13 cellular contexts compared by ENCODE assay signal in the genomic region with DNA sequence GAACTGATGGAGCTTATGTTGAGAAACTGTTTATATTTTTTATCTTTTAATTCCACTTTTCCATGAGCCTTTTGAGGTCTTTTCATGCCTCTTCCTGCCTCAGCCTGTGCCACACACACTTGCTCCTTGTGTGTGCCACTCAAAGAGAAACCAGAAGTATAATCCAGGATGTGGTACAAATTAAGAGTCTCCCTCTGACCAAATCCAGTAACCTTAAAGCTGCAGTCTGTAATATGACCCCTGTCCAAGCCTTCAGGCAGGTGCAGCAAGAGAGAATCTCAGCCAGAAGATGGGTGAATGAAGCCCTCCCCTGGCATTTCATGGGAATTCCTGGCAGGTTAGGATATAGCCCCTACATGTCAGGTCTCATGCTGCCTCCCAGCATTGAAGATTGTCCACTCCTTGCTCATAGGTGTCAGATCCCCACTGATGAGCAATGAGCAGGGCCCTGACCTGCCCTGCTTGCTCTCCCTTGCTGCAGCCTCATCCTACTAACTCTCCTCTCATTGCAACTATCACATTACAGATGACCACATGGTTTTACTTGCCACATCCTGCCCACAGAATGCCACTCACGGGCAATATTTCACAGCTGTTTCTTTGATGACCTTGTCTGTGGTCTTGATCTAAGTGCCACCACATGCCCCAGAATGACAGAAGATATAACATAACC.
DNase-seq lines count a peak whose midpoint lies in the region; ATAC-seq and TF ChIP-seq lines count a peak whose summit lies in the region.
"Had no signal": no experiment of that assay in that cellular context is flagged by ENCODE, and none has a peak within 500 bp of the region (broad histone marks: within the 10 kb centered on the region; RNA-seq: fewer than 3 reads in every experiment).

No MANE protein-coding gene starts in this region.

- no peaks in the 10 kb centered on the region for H3K36me3 ChIP-seq in BLaER1 treated with 17β-estradiol and CSF1 and Interleukin-3, amounts not matched to agents 10 nM and 100 nM
- no peaks in the 10 kb centered on the region for H3K36me3 ChIP-seq in CD8-positive, alpha-beta T cell (ENCODE audit: insufficient read depth, low read length)
- H3K36me3 ChIP-seq in left ventricle myocardium inferior (no peaks in the 10 kb centered on the region), gastroesophageal sphincter (no peaks in the 10 kb centered on the region)
- H3K36me3 ChIP-seq: right lobe of liver had no signal

- DNase-seq in astrocyte of the spinal cord (ENCODE audit: low read depth, low spot score) (peak; percentile 46), NCI-H345 treated with DMSO at 0.1 percent for 48 hours (lab: John Stamatoyannopoulos, UW; ENCODE audit: unreplicated experiment) (no peak), left ventricle myocardium inferior (no peak)
- no peak for DNase-seq in CD8-positive, alpha-beta T cell
- DNase-seq: CD4-positive, CD25-positive, alpha-beta regulatory T cell; right lobe of liver had no signal

- TF ChIP-seq EP300 in gastroesophageal sphincter (IDR thresholded peaks at IDR 0.05), result no peak

- no peak overlapping the region for H3K27ac ChIP-seq in BLaER1 treated with 17β-estradiol and CSF1 and Interleukin-3, amounts not matched to agents 10 nM and 100 nM
- no peak overlapping the region for H3K27ac ChIP-seq in CD8-positive, alpha-beta T cell (ENCODE audit: low read depth, low read length)
- H3K27ac ChIP-seq in left ventricle myocardium inferior (replicated peaks) (no peak overlapping the region), gastroesophageal sphincter (no peak overlapping the region)
- H3K27ac ChIP-seq: HL-60, right lobe of liver, SK-N-MC had no signal

- intact Hi-C loops in CD8-positive, alpha-beta T cell (cut with DNase I, micrococcal nuclease), result no loop called here
- intact Hi-C loops in left ventricle myocardium inferior (cut with micrococcal nuclease), result no loop called here

- H3K27me3 Mint-ChIP-seq in CD8-positive, alpha-beta T cell (ENCODE audit: low read depth), result no peaks in the 10 kb centered on the region
- H3K27me3 Mint-ChIP-seq: activated naive CD4-positive, alpha-beta T cell treated with anti-CD3 and anti-CD28 coated beads, Interleukin-2, amount 50 U/mL, for 24 hours had no signal

- H3K9me3 Mint-ChIP-seq in CD8-positive, alpha-beta T cell, result peaks cover 7% of the 10 kb centered on the region

- H3K4me3 ChIP-seq in BLaER1 treated with 17β-estradiol and CSF1 and Interleukin-3, amounts not matched to agents 10 nM and 100 nM, result no peak overlapping the region
- H3K4me3 ChIP-seq in astrocyte of the spinal cord (ENCODE audit: low read depth, low read length) (no peak overlapping the region), left ventricle myocardium inferior (no peak overlapping the region), gastroesophageal sphincter (no peak overlapping the region)
- H3K4me3 ChIP-seq in CD8-positive, alpha-beta T cell (ENCODE audit: low read depth, low read length), result no peak overlapping the region
- H3K4me3 ChIP-seq: right lobe of liver, SK-N-MC had no signal

- in situ Hi-C loops in astrocyte of the spinal cord (cut with HindIII; ENCODE audit: low sequenced_read_pairs), result no loop called here

- H3K36me3 Mint-ChIP-seq in CD8-positive, alpha-beta T cell, result no peaks in the 10 kb centered on the region
- H3K36me3 Mint-ChIP-seq: activated naive CD4-positive, alpha-beta T cell treated with anti-CD3 and anti-CD28 coated beads, Interleukin-2, amount 50 U/mL, for 24 hours; CD4-positive, CD25-positive, alpha-beta regulatory T cell had no signal

- TF ChIP-seq POLR2A in gastroesophageal sphincter (IDR thresholded peaks at IDR 0.05), result no peak

- ATAC-seq in GM19467 (IDR thresholded peaks at IDR 0.05; ENCODE audit: unreplicated experiment) (peak; percentile 71), HG03521 (IDR thresholded peaks at IDR 0.05; ENCODE audit: unreplicated experiment) (peak; percentile 59), gastroesophageal sphincter (no peak)
- no peak for ATAC-seq in CD8-positive, alpha-beta T cell

- WGBS in gastroesophageal sphincter (ENCODE audit: low coverage in 1 of 2), 2 donors, result 33 to 45% methylated on average over 1 of the region's 1 CpG

- peak overlapping the region in 7 of 11 experiments; percentile 1 to 59 (median 9); a peak in 10 of 22 replicates for H3K4me2 ChIP-seq in BLaER1 treated with 17β-estradiol and CSF1 and Interleukin-3, amounts not matched to agents 10 nM and 100 nM

- POLR2A ChIA-PET in CD8-positive, alpha-beta T cell (lab: Charles Lee), result no interaction called here

- H4K20me1 ChIP-seq in BLaER1 treated with 17β-estradiol and CSF1 and Interleukin-3, amounts not matched to agents 10 nM and 100 nM, result 0 out of 22 replicates have a peak, but pooled peaks cover 0 to 7% (median 0%) of the 10 kb centered on the region in 11 experiments

- H3K9ac ChIP-seq in BLaER1 treated with 17β-estradiol and CSF1 and Interleukin-3, amounts not matched to agents 10 nM and 100 nM, result no peak overlapping the region; a peak in 1 of 22 replicates

- no peak overlapping the region for H3K4me3 Mint-ChIP-seq in CD8-positive, alpha-beta T cell
- H3K4me3 Mint-ChIP-seq: activated naive CD4-positive, alpha-beta T cell treated with anti-CD3 and anti-CD28 coated beads, Interleukin-2, amount 50 U/mL, for 24 hours; CD4-positive, CD25-positive, alpha-beta regulatory T cell had no signal

- H3K27me3 ChIP-seq in BLaER1 treated with 17β-estradiol and CSF1 and Interleukin-3, amounts not matched to agents 10 nM and 100 nM, result peaks cover 0 to 56% (median 0%) of the 10 kb centered on the region in 11 experiments; a peak in 6 of 22 replicates
- H3K27me3 ChIP-seq in CD8-positive, alpha-beta T cell (ENCODE audit: insufficient read depth, low read length), result no peaks in the 10 kb centered on the region
- H3K27me3 ChIP-seq in left ventricle myocardium inferior (ENCODE audit: low read depth) (peaks cover 65% of the 10 kb centered on the region), gastroesophageal sphincter (no peaks in the 10 kb centered on the region)
- H3K27me3 ChIP-seq: right lobe of liver had no signal

- CTCF ChIA-PET in CD8-positive, alpha-beta T cell (lab: Charles Lee), result no interaction called here

- H3K4me1 Mint-ChIP-seq in CD8-positive, alpha-beta T cell (ENCODE audit: low read depth), result no peaks in the 10 kb centered on the region
- H3K4me1 Mint-ChIP-seq: activated naive CD4-positive, alpha-beta T cell treated with anti-CD3 and anti-CD28 coated beads, Interleukin-2, amount 50 U/mL, for 24 hours; CD4-positive, CD25-positive, alpha-beta regulatory T cell had no signal

- H3K9me3 ChIP-seq in BLaER1 treated with 17β-estradiol and CSF1 and Interleukin-3, amounts not matched to agents 10 nM and 100 nM (replicated peaks in 1 of 11), result peaks cover 12 to 32% (median 16%) of the 10 kb centered on the region in 11 experiments
- H3K9me3 ChIP-seq in CD8-positive, alpha-beta T cell (ENCODE audit: low read length), result no peaks in the 10 kb centered on the region
- peaks cover 21% of the 10 kb centered on the region for H3K9me3 ChIP-seq in left ventricle myocardium inferior (replicated peaks)
- H3K9me3 ChIP-seq in gastroesophageal sphincter, result peaks cover 0 to 7% (median 0%) of the 10 kb centered on the region in 3 donors
- H3K9me3 ChIP-seq: right lobe of liver had no signal

- peaks cover 0 to 10% (median 7%) of the 10 kb centered on the region in 10 experiments; a peak in 10 of 20 replicates for H3K4me1 ChIP-seq in BLaER1 treated with 17β-estradiol and CSF1 and Interleukin-3, amounts not matched to agents 10 nM and 100 nM
- no peaks in the 10 kb centered on the region for H3K4me1 ChIP-seq in CD8-positive, alpha-beta T cell (ENCODE audit: insufficient read depth, low read length)
- H3K4me1 ChIP-seq in left ventricle myocardium inferior (no peaks in the 10 kb centered on the region), gastroesophageal sphincter (no peaks in the 10 kb centered on the region)
- H3K4me1 ChIP-seq: right lobe of liver had no signal

- H3K27ac Mint-ChIP-seq in CD8-positive, alpha-beta T cell, result no peak overlapping the region
- H3K27ac Mint-ChIP-seq: activated naive CD4-positive, alpha-beta T cell treated with anti-CD3 and anti-CD28 coated beads, Interleukin-2, amount 50 U/mL, for 24 hours; CD4-positive, CD25-positive, alpha-beta regulatory T cell had no signal

- no peak for TF ChIP-seq CTCF in astrocyte of the spinal cord (IDR thresholded peaks at IDR 0.05; ENCODE audit: low read depth, low read length)
- no peak for TF ChIP-seq CTCF in CD8-positive, alpha-beta T cell (IDR thresholded peaks at IDR 0.05)
- TF ChIP-seq CTCF in left ventricle myocardium inferior (IDR thresholded peaks at IDR 0.05; ENCODE audit: borderline replicate concordance), result no peak
- TF ChIP-seq CTCF in gastroesophageal sphincter (IDR thresholded peaks at IDR 0.05), result no peak

Comparison
In these comparisons a context has a peak if more than half of its experiments do, and no peak if none do; other contexts are left out.
1. ATAC-seq: peak in GM19467 (single experiment) and HG03521 (single experiment); none in CD8-positive, alpha-beta T cell (single experiment) and gastroesophageal sphincter (single experiment).